27 cellular contexts compared by ENCODE assay signal in the genomic region with DNA sequence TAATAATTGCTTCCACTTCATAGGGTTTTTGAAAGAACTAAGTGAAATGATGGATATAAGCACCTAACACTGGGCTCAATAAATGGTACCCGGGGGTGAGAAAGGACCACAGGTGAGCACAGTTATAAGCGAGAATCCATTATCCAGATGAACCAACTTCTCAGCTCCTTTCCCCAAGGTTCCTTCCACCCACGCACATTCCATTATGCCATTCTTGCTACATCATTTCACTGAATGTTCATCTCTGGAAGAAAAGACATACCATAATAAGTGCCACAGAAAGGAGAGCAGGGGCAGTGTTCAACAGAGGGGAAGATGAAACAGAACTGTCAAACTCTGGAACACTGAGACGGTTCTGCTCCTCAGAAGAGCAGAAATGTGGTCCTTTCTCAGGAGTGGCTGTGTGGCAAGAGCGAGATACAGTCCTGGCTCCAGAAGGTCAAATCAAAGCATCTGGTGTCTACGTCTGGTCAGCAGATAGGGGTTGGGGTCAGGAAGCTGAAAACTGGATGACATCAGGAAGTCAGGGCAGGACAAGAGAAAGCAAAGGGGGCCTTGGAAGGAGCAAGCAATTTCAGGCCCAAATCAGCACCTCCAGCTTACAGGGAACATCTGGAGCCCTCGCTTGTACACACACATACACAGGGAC.
"Had no signal": no experiment of that assay in that cellular context is flagged by ENCODE, and none has a peak within 500 bp of the region (broad histone marks: within the 10 kb centered on the region; RNA-seq: fewer than 3 reads in every experiment).

No MANE protein-coding gene starts in this region.

- ATAC-seq: activated CD4-positive, alpha-beta T cell treated with anti-CD3 and anti-CD28 coated beads for 36 hours; activated T-helper 17 cell treated with anti-CD3 and anti-CD28 coated beads, Interleukin-2, amount 50 U/mL, for 72 hours; body of pancreas; Panc1; Right ventricle myocardium inferior had no signal

- DNase-seq: activated CD4-positive, alpha-beta memory T cell treated with anti-CD3 and anti-CD28 coated beads, Interleukin-2, amount 10 ng/mL, durations not matched to agents 7 days and 5 days; activated CD4-positive, alpha-beta T cell treated with anti-CD3 and anti-CD28 coated beads for 36 hours; activated CD4-positive, alpha-beta T cell treated with anti-CD3 and anti-CD28 coated beads, Interleukin-2, amount 50 U/mL, for 1 hour; activated gamma-delta T cell; activated naive CD4-positive, alpha-beta T cell treated with anti-CD3 and anti-CD28 coated beads for 36 hours; activated naive CD8-positive, alpha-beta T cell treated with anti-CD3 and anti-CD28 coated beads for 36 hours; activated T-cell treated with anti-CD3 and anti-CD28 coated beads for 4 hours; activated T-cell treated with anti-CD3 and anti-CD28 coated beads, Interleukin-2, amount 50 U/mL, for 48 hours; adrenal gland; aorta; body of pancreas; KG1; NCI-H1048; NCI-H146; NCI-H1930; NCI-H2107; NCI-H345; NCI-H510A; NCI-H526 treated with DMSO at 0.1 percent for 48 hours; NCI-H82; NK-92 treated with Interleukin-12 subunit alpha and Interleukin-12 subunit beta, amount 100 ng/mL, for 24 hours; RPMI8226 had no signal

- H3K27ac ChIP-seq: adrenal gland, body of pancreas, SK-N-MC, VCaP had no signal

- H3K9me3 ChIP-seq: adrenal gland, body of pancreas had no signal

- H3K27me3 ChIP-seq: adrenal gland, body of pancreas had no signal

- H3K36me3 ChIP-seq: adrenal gland had no signal

- H3K4me3 ChIP-seq: adrenal gland, body of pancreas, SK-N-MC had no signal

- H3K4me1 ChIP-seq: adrenal gland had no signal
